ENCODE assay signal across 21 cellular contexts in genomic region chr11:76745561-76746207, GRCh38. TPM values are rescaled to one million over a fixed set of nuclear protein-coding genes. Genes with fewer than 3 reads are reported as not detected.
DNase-seq lines count a peak whose midpoint lies in the region; ATAC-seq, FAIRE-seq and TF ChIP-seq lines count a peak whose summit lies in the region.
"Had no signal": no experiment of that assay in that cellular context is flagged by ENCODE, and none has a peak within 500 bp of the region (broad histone marks: within the 10 kb centered on the region; RNA-seq: fewer than 3 reads in every experiment).

No MANE protein-coding gene starts in this region.

- WGBS in HepG2 (ENCODE audit: low lambda C conversion rate), result 11% methylated on average over 8 of the region's 8 CpGs
- 63 to 77% methylated on average over 8 of the region's 8 CpGs for WGBS in testis, 2 donors

- peaks cover 2% of the 10 kb centered on the region for H3K4me1 Mint-ChIP-seq in activated naive CD8-positive, alpha-beta T cell treated with anti-CD3 and anti-CD28 coated beads for 36 hours
- H3K4me1 Mint-ChIP-seq: activated naive CD8-positive, alpha-beta T cell treated with anti-CD3 and anti-CD28 coated beads, Interleukin-2, amount 10 ng/mL, durations not matched to agents 7 days and 5 days had no signal

- POLR2A ChIA-PET in HepG2 (lab: Yijun Ruan, JAX), result no interaction called here

- H3K27me3 ChIP-seq in NT2/D1 (ENCODE audit: insufficient read depth, insufficient read length) (no peaks in the 10 kb centered on the region), colonic mucosa (no peaks in the 10 kb centered on the region), HepG2 (ENCODE audit: control insufficient read depth in 1 of 2, insufficient read depth in 2 of 2, low read length in 2 of 2) (peaks cover 3% of the 10 kb centered on the region in 2 experiments; a peak in 2 of 5 replicates), testis (no peaks in the 10 kb centered on the region)
- H3K27me3 ChIP-seq: MG63 had no signal

- no peak for TF ChIP-seq CTCF in colonic mucosa (IDR thresholded peaks at IDR 0.05)
- no peak for TF ChIP-seq CTCF in HepG2 (CRISPR knock-in tag; IDR thresholded peaks at IDR 0.05)
- no peak for TF ChIP-seq CTCF in testis (IDR thresholded peaks at IDR 0.05)

- DNase-seq in NT2/D1 (ENCODE audit: low read depth, low spot score) (no peak), colonic mucosa (peak; percentile 86), HepG2 (ENCODE audit: low spot score) (no peak), testis (peak; percentile 70), GM12892 (ENCODE audit: insufficient read length) (no peak), germinal center (ENCODE audit: low spot score) (no peak)
- DNase-seq in activated naive CD8-positive, alpha-beta T cell treated with anti-CD3 and anti-CD28 coated beads for 36 hours, result no peak
- DNase-seq: activated CD4-positive, alpha-beta T cell treated with anti-CD3 and anti-CD28 coated beads for 4 hours; activated naive CD8-positive, alpha-beta T cell treated with anti-CD3 and anti-CD28 coated beads, Interleukin-2, amount 10 ng/mL, durations not matched to agents 7 days and 5 days; MG63; NCI-H1436; NCI-H524 treated with DMSO at 0.1 percent for 48 hours; stimulated activated CD4-positive, alpha-beta T cell treated with anti-CD3 and anti-CD28 coated beads, Interleukin-2, amount 100 ng/mL, for 48 hours; stimulated activated naive CD4-positive, alpha-beta T cell treated with Interleukin-2 at 50 U/mL for 16 hours had no signal

- peak overlapping the region; percentile 56 for H3K27ac ChIP-seq in colonic mucosa
- H3K27ac ChIP-seq in HepG2 (ENCODE audit: extremely low read length, insufficient read depth, low read length), result no peak overlapping the region
- peak overlapping the region; percentile 22 to 26 for H3K27ac ChIP-seq in testis

- no peaks in the 10 kb centered on the region for H3K9me3 ChIP-seq in NT2/D1 (ENCODE audit: insufficient read depth, low read length)
- no peaks in the 10 kb centered on the region for H3K9me3 ChIP-seq in colonic mucosa
- no peaks in the 10 kb centered on the region for H3K9me3 ChIP-seq in HepG2 (ENCODE audit: low read length)
- no peaks in the 10 kb centered on the region for H3K9me3 ChIP-seq in testis
- H3K9me3 ChIP-seq: MG63 had no signal

- no peaks in the 10 kb centered on the region for H3K9me3 Mint-ChIP-seq in activated naive CD8-positive, alpha-beta T cell treated with anti-CD3 and anti-CD28 coated beads for 36 hours
- H3K9me3 Mint-ChIP-seq: activated naive CD8-positive, alpha-beta T cell treated with anti-CD3 and anti-CD28 coated beads, Interleukin-2, amount 10 ng/mL, durations not matched to agents 7 days and 5 days; activated T-helper 2 cell treated with anti-CD3 and anti-CD28 coated beads, Interferon-gamma antibody, Interleukin-2, Interleukin-4, amounts not matched to agents 10 μg/mL and 5 μg/mL and 100 μg/mL, durations not matched to agents 14 hours and 24 hours and 36 hours; HFFc6; natural killer cell treated with Interleukin-12 subunit alpha and Interleukin-12 subunit beta and Interleukin-15 and Interleukin-18, amount 100 ng/mL, for 72 hours had no signal

- ATAC-seq in HepG2, result peak; percentile 36; the same call in 2 of the 3 replicates
- ATAC-seq in GM21825 (IDR thresholded peaks at IDR 0.05; ENCODE audit: unreplicated experiment), result no peak

- TF ChIP-seq RAD21 in HepG2 (CRISPR knock-in tag; IDR thresholded peaks at IDR 0.05), result no peak

- no peaks in the 10 kb centered on the region for H3K79me2 ChIP-seq in HepG2 (ENCODE audit: insufficient read depth, low read length)

- H3K36me3 Mint-ChIP-seq in activated naive CD8-positive, alpha-beta T cell treated with anti-CD3 and anti-CD28 coated beads for 36 hours, result no peaks in the 10 kb centered on the region
- H3K36me3 Mint-ChIP-seq: activated naive CD8-positive, alpha-beta T cell treated with anti-CD3 and anti-CD28 coated beads, Interleukin-2, amount 10 ng/mL, durations not matched to agents 7 days and 5 days; natural killer cell treated with Interleukin-12 subunit alpha and Interleukin-12 subunit beta and Interleukin-15 and Interleukin-18, amount 100 ng/mL, for 72 hours had no signal

- H3K4me3 Mint-ChIP-seq in activated naive CD8-positive, alpha-beta T cell treated with anti-CD3 and anti-CD28 coated beads for 36 hours, result no peak overlapping the region
- H3K4me3 Mint-ChIP-seq: activated naive CD8-positive, alpha-beta T cell treated with anti-CD3 and anti-CD28 coated beads, Interleukin-2, amount 10 ng/mL, durations not matched to agents 7 days and 5 days; HFFc6; natural killer cell treated with Interleukin-12 subunit alpha and Interleukin-12 subunit beta and Interleukin-15 and Interleukin-18, amount 100 ng/mL, for 72 hours had no signal

- H3K27ac Mint-ChIP-seq in activated naive CD8-positive, alpha-beta T cell treated with anti-CD3 and anti-CD28 coated beads for 36 hours, result no peak overlapping the region
- H3K27ac Mint-ChIP-seq: activated naive CD8-positive, alpha-beta T cell treated with anti-CD3 and anti-CD28 coated beads, Interleukin-2, amount 10 ng/mL, durations not matched to agents 7 days and 5 days; activated T-helper 2 cell treated with anti-CD3 and anti-CD28 coated beads, Interferon-gamma antibody, Interleukin-2, Interleukin-4, amounts not matched to agents 10 μg/mL and 5 μg/mL and 100 μg/mL, durations not matched to agents 14 hours and 24 hours and 36 hours; HFFc6; natural killer cell treated with Interleukin-12 subunit alpha and Interleukin-12 subunit beta and Interleukin-15 and Interleukin-18, amount 100 ng/mL, for 72 hours had no signal

- TF ChIP-seq EP300 in HepG2 (IDR thresholded peaks at IDR 0.05; ENCODE audit: low read depth in 2 of 2, low read length in 2 of 2) (no peak), HepG2 (CRISPR knock-in tag; IDR thresholded peaks at IDR 0.05; ENCODE audit: borderline replicate concordance) (no peak)

- no peak for TF ChIP-seq POLR2A in HepG2 (IDR thresholded peaks at IDR 0.05; ENCODE audit: insufficient read depth in 1 of 2, low read depth in 2 of 2, low read length in 2 of 2)
- no peak for TF ChIP-seq POLR2A in testis (IDR thresholded peaks at IDR 0.05)
- no peak for TF ChIP-seq POLR2A in GM12892 (IDR thresholded peaks at IDR 0.05; ENCODE audit: low read depth, low read length)

- CTCF ChIA-PET in HepG2 (lab: Yijun Ruan, JAX; ENCODE audit: low intra/inter-chr PET ratio, low total read pairs), result no interaction called here

- H3K9ac ChIP-seq in NT2/D1 (ENCODE audit: insufficient read length, low read depth) (peak overlapping the region; percentile 17), colonic mucosa (ENCODE audit: low read depth in 2 of 2, low read length in 2 of 2) (peak overlapping the region in 1 of 2 donors; percentile 52), HepG2 (ENCODE audit: insufficient read depth, low read depth, low read length) (no peak overlapping the region)

- peak overlapping the region; percentile 15; the same call in 1 of the 2 replicates for H3K4me2 ChIP-seq in HepG2 (ENCODE audit: low read depth, low read length)

- intact Hi-C loops in colonic mucosa (cut with DNase I) (no loop called here), HepG2 (cut with micrococcal nuclease; ENCODE audit: unreplicated experiment) (no loop called here), testis (cut with DNase I; ENCODE audit: low total_unique reads) (no loop called here)

- H3K4me1 ChIP-seq in NT2/D1 (ENCODE audit: insufficient read depth, insufficient read length), result no peaks in the 10 kb centered on the region
- no peaks in the 10 kb centered on the region for H3K4me1 ChIP-seq in colonic mucosa
- peaks cover 29% of the 10 kb centered on the region for H3K4me1 ChIP-seq in HepG2 (ENCODE audit: insufficient read depth, low read length)
- H3K4me1 ChIP-seq in testis, result peaks cover 26% of the 10 kb centered on the region

- in situ Hi-C loops in HepG2 (cut with HindIII; ENCODE audit: extremely low pct_ligation_motif_present, low pct_unique_long_range_greater_than_20kb), result loop anchor here (10.0 kb wide), 1 partner anchor 49 kb away; no protein-coding TSS in a partner anchor

- H3K27me3 Mint-ChIP-seq in activated naive CD8-positive, alpha-beta T cell treated with anti-CD3 and anti-CD28 coated beads for 36 hours, result peaks cover 3% of the 10 kb centered on the region

- H4K20me1 ChIP-seq in HepG2 (ENCODE audit: insufficient read depth, low read length), result no peaks in the 10 kb centered on the region

- FAIRE-seq in HepG2 (lab: Jason Lieb, UNC) (no peak), GM12892 (lab: Jason Lieb, UNC) (no peak)
- FAIRE-seq: colon, keratinocyte had no signal

- no peak overlapping the region for H2AFZ ChIP-seq in HepG2 (ENCODE audit: low read length)

- no peaks in the 10 kb centered on the region for H3K36me3 ChIP-seq in NT2/D1 (ENCODE audit: insufficient read depth, insufficient read length, low read length)
- no peaks in the 10 kb centered on the region for H3K36me3 ChIP-seq in colonic mucosa
- no peaks in the 10 kb centered on the region for H3K36me3 ChIP-seq in HepG2 (replicated peaks in 1 of 2; ENCODE audit: control insufficient read depth in 1 of 2, insufficient read depth in 2 of 2, low read length in 2 of 2)
- no peaks in the 10 kb centered on the region for H3K36me3 ChIP-seq in testis (ENCODE audit: low read depth, missing control alignments)
- H3K36me3 ChIP-seq: MG63 had no signal

- BruUV-seq in HepG2 (replicated peaks; lab: Mats Ljungman, UMichigan), result no TSS peak

- no peak overlapping the region for H3K4me3 ChIP-seq in NT2/D1 (ENCODE audit: insufficient read length, low read depth)
- H3K4me3 ChIP-seq in colonic mucosa, result no peak overlapping the region
- H3K4me3 ChIP-seq in HepG2 (replicated peaks in 1 of 3; ENCODE audit: insufficient read depth in 1 of 3, low read depth in 2 of 3, low read length in 3 of 3), result no peak overlapping the region
- no peak overlapping the region for H3K4me3 ChIP-seq in testis
- H3K4me3 ChIP-seq: MG63, skin epidermis had no signal

RNA-seq across cellular contexts. Expression of gene TSKU, which starts 37.5 kb away (rescaled TPM):
- total RNA-seq in colonic mucosa, result 10 to 100 TPM; 39.6 to 41.3 TPM
- 11.9 and 21.4 TPM in 2 replicates for total RNA-seq in HepG2 (2016; rRNA removed; fragmentation: Illumina TruSeq; extraction: Trizol)
- total RNA-seq in HepG2 (2016; cell fraction: cytosol; rRNA removed; fragmentation: Illumina TruSeq; extraction: Trizol; ENCODE audit: low read depth), result 7.5 TPM in 2 replicates
- total RNA-seq in HepG2 (2016; cell fraction: insoluble cytoplasmic fraction; rRNA removed; fragmentation: Illumina TruSeq; extraction: Trizol), result 10.8 and 20.0 TPM in 2 replicates
- 20.4 and 22.9 TPM in 2 replicates for total RNA-seq in HepG2 (2016; cell fraction: membrane; rRNA removed; fragmentation: Illumina TruSeq; extraction: Trizol)
- 19.5 and 22.7 TPM in 2 replicates for total RNA-seq in HepG2 (2016; cell fraction: nucleus; rRNA removed; fragmentation: Illumina TruSeq; extraction: Trizol)
- polyA plus RNA-seq in HepG2 (2011; rRNA removed), result 20.3 and 27.9 TPM in 2 replicates
- polyA plus RNA-seq in HepG2 (2011; cell fraction: cytosol; rRNA removed), result 17.7 and 23.1 TPM in 2 replicates
- 18.1 and 21.0 TPM in 2 replicates for polyA plus RNA-seq in HepG2 (2011; cell fraction: nucleus; rRNA removed)
- polyA plus RNA-seq in HepG2 (2012), result 12.6 and 19.6 TPM in 2 replicates
- polyA plus RNA-seq in HepG2 (2016; cell fraction: cytosol; fragmentation: Illumina TruSeq; extraction: Trizol; ENCODE audit: low read depth), result 8.7 and 9.4 TPM in 2 replicates
- 14.2 and 18.9 TPM in 2 replicates for polyA plus RNA-seq in HepG2 (2016; cell fraction: insoluble cytoplasmic fraction; fragmentation: Illumina TruSeq; extraction: Trizol; ENCODE audit: low read depth)
- 23.1 and 23.6 TPM in 2 replicates for polyA plus RNA-seq in HepG2 (2016; cell fraction: membrane; fragmentation: Illumina TruSeq; extraction: Trizol; ENCODE audit: low read depth)
- 30.1 and 34.2 TPM in 2 replicates for polyA plus RNA-seq in HepG2 (2016; cell fraction: nucleus; fragmentation: Illumina TruSeq; extraction: Trizol; ENCODE audit: insufficient read depth, low read depth)
- 66.3 and 74.4 TPM in 2 replicates for polyA minus RNA-seq in HepG2 (2011; rRNA and poly(A)+ RNA removed; ENCODE audit: low replicate concordance)
- polyA minus RNA-seq in HepG2 (2011; cell fraction: cytosol; rRNA and poly(A)+ RNA removed), result 16.7 and 18.5 TPM in 2 replicates
- 11.3 and 15.5 TPM in 2 replicates for polyA minus RNA-seq in HepG2 (2011; cell fraction: nucleus; rRNA and poly(A)+ RNA removed)
- total RNA-seq in testis, result 10 to 100 TPM; 17.1 to 30.2 TPM
- polyA plus RNA-seq in testis (ENCODE audit: insufficient read depth, low read depth, low replicate concordance), result 25.9 TPM
- 0.40 TPM for polyA plus RNA-seq in GM12892 (2012; ENCODE audit: missing spikeins)
- total RNA-seq in activated naive CD8-positive, alpha-beta T cell treated with anti-CD3 and anti-CD28 coated beads for 36 hours, result 1 to 10 TPM; 2.7 to 3.7 TPM
- total RNA-seq: natural killer cell treated with Interleukin-12 subunit alpha and Interleukin-12 subunit beta and Interleukin-15 and Interleukin-18, amount 100 ng/mL, for 72 hours had no signal

Comparison
In these comparisons a context has a peak if more than half of its experiments do, and no peak if none do; other contexts are left out.
1. DNase-seq: peak in colonic mucosa (single experiment) and testis (single experiment); none in NT2/D1 (single experiment), HepG2 (single experiment), GM12892 (single experiment), germinal center (single experiment) and activated naive CD8-positive, alpha-beta T cell treated with anti-CD3 and anti-CD28 coated beads for 36 hours (single experiment).